8 cellular contexts compared by ENCODE assay signal in genomic region chr1:20717452-20718342, GRCh38. TPM values are rescaled to one million over a fixed set of nuclear protein-coding genes. Genes with fewer than 3 reads are reported as not detected.
DNase-seq lines count a peak whose midpoint lies in the region; ATAC-seq and TF ChIP-seq lines count a peak whose summit lies in the region.

Gene KIF17 (minus strand): TSS chr1:20718007. CDS start chr1:20717706, 301 bp downstream.

- H3K4me3 ChIP-seq in MG63 = peak within 1 kb of the TSS; percentile 35

- intact Hi-C loops in activated B cell treated with CpG ODN at 0.5 μM for 24 hours (cut with micrococcal nuclease) = loop anchor here (1.0 kb wide), 1 partner anchor 69 kb away; no protein-coding TSS in a partner anchor

- peaks cover 11% of the 10 kb centered on the region for H3K4me1 Mint-ChIP-seq in activated B cell treated with CpG ODN at 0.5 μM for 24 hours

- H3K36me3 Mint-ChIP-seq in activated B cell treated with CpG ODN at 0.5 μM for 24 hours (ENCODE audit: low read depth) = no peaks in the 10 kb centered on the region

- POLR2A ChIA-PET in activated B cell treated with CpG ODN at 0.5 μM for 24 hours (lab: Charles Lee) = interaction anchor here (0.7 to 1.8 kb wide), 2 partner anchors 14 to 69 kb away, joined by 3 to 20 read pairs; partner anchors contain the start of genes HP1BP3 and SH2D5

- H3K27me3 ChIP-seq in MG63 = no peaks in the 10 kb centered on the region

- ATAC-seq in activated B cell treated with CpG ODN at 0.5 μM for 24 hours (ENCODE audit: low read depth) = peak; percentile 81
- no peak for ATAC-seq in HG03432 (IDR thresholded peaks at IDR 0.05; ENCODE audit: unreplicated experiment)
- ATAC-seq in HG03097 (IDR thresholded peaks at IDR 0.05; ENCODE audit: low FRiP score, unreplicated experiment) = no peak

- TF ChIP-seq CTCF in activated B cell treated with CpG ODN at 0.5 μM for 24 hours (IDR thresholded peaks at IDR 0.05) = no peak

- peak; percentile 76 for DNase-seq in Daoy (ENCODE audit: low read depth)
- DNase-seq in MG63 = peak; percentile 74
- DNase-seq in activated B cell treated with CpG ODN at 0.5 μM for 24 hours = peak; percentile 80
- DNase-seq in central memory CD4-positive, alpha-beta T cell = peak; percentile 66
- peak; percentile 78 for DNase-seq in islet precursor cell
- DNase-seq in stimulated activated CD4-positive, alpha-beta T cell treated with anti-CD3 and anti-CD28 coated beads, Interleukin-12 subunit alpha, Interleukin-12 subunit beta, amount 100 ng/mL, for 48 hours (ENCODE audit: low read depth in 2 of 3, low spot score in 1 of 3) = peak in 2 of 3 donors; percentile 19 to 49

- CTCF ChIA-PET in activated B cell treated with CpG ODN at 0.5 μM for 24 hours (lab: Charles Lee) = interaction anchor here (0.7 to 1.0 kb wide), 2 partner anchors 21 to 478 kb away, joined by 3 read pairs; no protein-coding TSS in a partner anchor

- no peaks in the 10 kb centered on the region for H3K9me3 Mint-ChIP-seq in activated B cell treated with CpG ODN at 0.5 μM for 24 hours

- H3K9me3 ChIP-seq in MG63 = no peaks in the 10 kb centered on the region

- H3K4me3 Mint-ChIP-seq in activated B cell treated with CpG ODN at 0.5 μM for 24 hours = peak within 1 kb of the TSS; percentile 65

- no peaks in the 10 kb centered on the region for H3K36me3 ChIP-seq in MG63

- H3K27ac Mint-ChIP-seq in activated B cell treated with CpG ODN at 0.5 μM for 24 hours = no peak within 1 kb of the TSS

- peaks cover 19% of the 10 kb centered on the region for H3K27me3 Mint-ChIP-seq in activated B cell treated with CpG ODN at 0.5 μM for 24 hours

RNA-seq across cellular contexts. Expression of gene KIF17, which starts in this region (rescaled TPM):
- 0.06 TPM in 1 of 2 replicates, not detected in the other for total RNA-seq in Daoy (2014; rRNA removed; shearing (Covaris generic))
- total RNA-seq in MG63 (2014; rRNA removed; shearing (Covaris generic); ENCODE audit: low replicate concordance) = 0.03 TPM in 1 of 2 replicates, not detected in the other
- total RNA-seq in activated B cell treated with CpG ODN at 0.5 μM for 24 hours = not detected in 2 replicates

Comparison
In these comparisons a context has a peak if more than half of its experiments do, and no peak if none do; other contexts are left out.
1. Peak in DNase-seq in Daoy; RNA of the gene not detected or under 1 TPM.
2. Peak in DNase-seq and H3K4me3 ChIP-seq in MG63; RNA of the gene not detected or under 1 TPM.
3. Peak in DNase-seq and ATAC-seq in activated B cell treated with CpG ODN at 0.5 μM for 24 hours; RNA of the gene not detected or under 1 TPM.